Comparison of ENCODE assay signal across 26 cellular contexts in the genomic region with DNA sequence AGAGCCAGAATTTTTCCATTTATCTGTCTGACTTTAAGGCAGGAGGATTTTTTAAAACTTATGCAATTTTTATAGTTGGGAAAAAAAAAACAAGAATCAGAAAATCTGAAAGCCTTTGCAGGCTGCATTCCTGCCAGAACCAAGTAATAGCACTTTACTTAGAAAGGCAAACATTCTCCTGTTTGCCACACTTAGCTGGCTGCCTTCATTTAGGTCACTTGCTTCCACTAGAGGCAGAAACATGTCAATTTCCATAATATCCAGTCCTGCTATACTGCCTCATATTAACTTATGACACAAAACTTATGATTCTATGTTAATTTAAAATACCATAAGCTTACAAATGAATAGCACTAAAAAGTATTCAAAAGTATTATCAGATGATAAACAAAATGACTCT.
"Had no signal": no experiment of that assay in that cellular context is flagged by ENCODE, and none has a peak within 500 bp of the region (broad histone marks: within the 10 kb centered on the region; RNA-seq: fewer than 3 reads in every experiment).

No MANE protein-coding gene starts in this region.

- H3K9me3 ChIP-seq: esophagus squamous epithelium, mucosa of descending colon, neutrophil, pancreas, psoas muscle, sigmoid colon, stomach, suprapubic skin, tibial nerve had no signal

- H3K4me1 ChIP-seq: esophagus squamous epithelium, pancreas, psoas muscle, sigmoid colon, stomach, suprapubic skin, tibial nerve had no signal

- H3K27ac ChIP-seq: epithelial cell of prostate, esophagus squamous epithelium, neutrophil, pancreas, psoas muscle, sigmoid colon, stomach, suprapubic skin, tibial nerve had no signal

- DNase-seq: activated CD4-positive, alpha-beta memory T cell treated with anti-CD3 and anti-CD28 coated beads, Interleukin-2, amount 10 ng/mL, durations not matched to agents 7 days and 5 days; activated CD4-positive, alpha-beta T cell treated with anti-CD3 and anti-CD28 coated beads, Interleukin-2, amount 10 ng/mL, durations not matched to agents 24 days and 14 days; activated CD4-positive, CD25-positive, alpha-beta regulatory T cell treated with anti-CD3 and anti-CD28 coated beads, Interleukin-2, amount 50 U/mL, for 72 hours; activated CD8-positive, alpha-beta memory T cell treated with anti-CD3 and anti-CD28 coated beads, Interleukin-2, amount 50 U/mL, for 48 hours; activated naive CD4-positive, alpha-beta T cell; activated T-cell treated with anti-CD3 and anti-CD28 coated beads, Interleukin-2, amount 50 U/mL, for 24 hours; anterior cingulate cortex; dermis blood vessel endothelial cell; effector CD4-positive, alpha-beta T cell; esophagus squamous epithelium; foreskin melanocyte; left ventricle myocardium superior; mucosa of descending colon; pancreas; psoas muscle; sigmoid colon; small intestine; stimulated activated CD4-positive, alpha-beta T cell treated with anti-CD3 and anti-CD28 coated beads, Interleukin-1b, Interleukin-23, amount 100 ng/mL, for 48 hours; stimulated activated naive B cell treated with anti-CD40 and anti-IgM and Interleukin-4, amounts not matched to agents 10 μg/mL and 1 μg/mL and 100 μg/mL, for 72 hours; stomach; SW 1271; T-helper 9 cell had no signal

- H3K4me3 ChIP-seq: esophagus squamous epithelium, mucosa of descending colon, pancreas, psoas muscle, sigmoid colon, stomach, suprapubic skin, tibial nerve had no signal

- H3K36me3 ChIP-seq: esophagus squamous epithelium, neutrophil, pancreas, sigmoid colon, stomach, suprapubic skin, tibial nerve had no signal

- H3K27me3 ChIP-seq: esophagus squamous epithelium, neutrophil, pancreas, sigmoid colon, stomach, suprapubic skin, tibial nerve had no signal
